11 cellular contexts compared by ENCODE assay signal in the genomic region with DNA sequence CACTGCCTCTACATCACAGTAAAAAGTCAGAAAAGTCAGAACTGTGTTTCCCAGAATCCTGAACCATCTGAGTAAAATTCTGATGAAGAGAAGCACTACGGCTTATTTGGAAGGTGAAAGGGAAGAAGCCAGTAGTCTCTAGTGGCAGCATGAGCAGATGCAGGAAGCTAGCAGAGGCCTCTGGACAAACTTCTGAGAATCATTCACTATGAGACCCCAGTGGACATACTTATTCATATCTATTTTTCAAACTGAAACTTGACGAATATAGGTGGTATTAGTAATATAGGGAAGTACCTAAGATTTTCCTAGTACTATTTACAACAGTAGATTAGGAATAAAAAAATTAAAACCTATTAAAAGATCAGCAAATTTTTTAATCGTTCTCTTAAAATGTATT.
DNase-seq lines count a peak whose midpoint lies in the region; ATAC-seq and TF ChIP-seq lines count a peak whose summit lies in the region.
"Had no signal": no experiment of that assay in that cellular context is flagged by ENCODE, and none has a peak within 500 bp of the region (broad histone marks: within the 10 kb centered on the region; RNA-seq: fewer than 3 reads in every experiment).

No MANE protein-coding gene starts in this region.

- CTCF ChIA-PET in activated CD8-positive, alpha-beta T cell treated with anti-CD3 and anti-CD28 coated beads for 36 hours (lab: Charles Lee) = no interaction called here
- CTCF ChIA-PET in CD4-positive, alpha-beta memory T cell (lab: Charles Lee; ENCODE audit: partially characterized antibody) = no interaction called here

- H3K9me3 Mint-ChIP-seq in activated CD8-positive, alpha-beta T cell treated with anti-CD3 and anti-CD28 coated beads for 36 hours = peaks cover 2% of the 10 kb centered on the region
- peaks cover 0 to 4% (median 2%) of the 10 kb centered on the region in 8 donors for H3K9me3 Mint-ChIP-seq in CD4-positive, alpha-beta memory T cell

- H3K27me3 ChIP-seq in CD4-positive, alpha-beta memory T cell (ENCODE audit: insufficient read depth, low read length) = no peaks in the 10 kb centered on the region
- H3K27me3 ChIP-seq: spleen had no signal

- peak; percentile 65 for DNase-seq in GM10266 (ENCODE audit: extremely low spot score)
- DNase-seq in GM19238 (ENCODE audit: insufficient read length, low spot score) = peak; percentile 23
- no peak for DNase-seq in epidermal melanocyte (ENCODE audit: insufficient read length, low spot score)
- DNase-seq in activated CD8-positive, alpha-beta T cell treated with anti-CD3 and anti-CD28 coated beads for 36 hours = no peak
- DNase-seq in CD4-positive, alpha-beta memory T cell = no peak
- no peak for DNase-seq in DMS79 treated with DMSO at 0.1 percent for 48 hours (lab: John Stamatoyannopoulos, UW)
- DNase-seq: NK-92 treated with Interleukin-12 subunit alpha and Interleukin-12 subunit beta, amount 100 ng/mL, for 24 hours; spleen had no signal

- H3K4me3 ChIP-seq in CD4-positive, alpha-beta memory T cell (ENCODE audit: low read length in 2 of 2) = no peak overlapping the region
- H3K4me3 ChIP-seq: spleen had no signal

- H3K4me3 Mint-ChIP-seq in activated CD8-positive, alpha-beta T cell treated with anti-CD3 and anti-CD28 coated beads for 36 hours = no peak overlapping the region
- H3K4me3 Mint-ChIP-seq in CD4-positive, alpha-beta memory T cell = no peak overlapping the region
- H3K4me3 Mint-ChIP-seq: T-helper 1 cell treated with Interleukin-12 subunit alpha and Interleukin-12 subunit beta and Interleukin-4 antibody, amounts not matched to agents 30 μg/mL and 1 μg/mL, for 36 hours had no signal

- H3K9me3 ChIP-seq in CD4-positive, alpha-beta memory T cell (ENCODE audit: control insufficient read depth in 1 of 2, low read length in 2 of 2) = no peaks in the 10 kb centered on the region

- ATAC-seq in HG02588 (IDR thresholded peaks at IDR 0.05; ENCODE audit: unreplicated experiment) = peak; percentile 70
- peak; percentile 83 for ATAC-seq in HG03342 (IDR thresholded peaks at IDR 0.05; ENCODE audit: unreplicated experiment)
- no peak for ATAC-seq in activated CD8-positive, alpha-beta T cell treated with anti-CD3 and anti-CD28 coated beads for 36 hours

- TF ChIP-seq CTCF in GM10266 (IDR thresholded peaks at IDR 0.05; ENCODE audit: control insufficient read depth, insufficient read depth, low read depth, missing control alignments) = peak; percentile 42
- TF ChIP-seq CTCF in activated CD8-positive, alpha-beta T cell treated with anti-CD3 and anti-CD28 coated beads for 36 hours (IDR thresholded peaks at IDR 0.05) = no peak

- intact Hi-C loops in activated CD8-positive, alpha-beta T cell treated with anti-CD3 and anti-CD28 coated beads for 36 hours (cut with micrococcal nuclease) = no loop called here
- intact Hi-C loops in CD4-positive, alpha-beta memory T cell (cut with micrococcal nuclease) = no loop called here

- H3K4me1 ChIP-seq in CD4-positive, alpha-beta memory T cell (ENCODE audit: insufficient read depth, low read length) = no peaks in the 10 kb centered on the region
- H3K4me1 ChIP-seq: spleen had no signal

- H3K4me1 Mint-ChIP-seq in activated CD8-positive, alpha-beta T cell treated with anti-CD3 and anti-CD28 coated beads for 36 hours (ENCODE audit: low read depth) = no peaks in the 10 kb centered on the region
- H3K4me1 Mint-ChIP-seq in CD4-positive, alpha-beta memory T cell = no peaks in the 10 kb centered on the region

- H3K27me3 Mint-ChIP-seq in activated CD8-positive, alpha-beta T cell treated with anti-CD3 and anti-CD28 coated beads for 36 hours = no peaks in the 10 kb centered on the region
- no peaks in the 10 kb centered on the region for H3K27me3 Mint-ChIP-seq in CD4-positive, alpha-beta memory T cell

- H3K36me3 ChIP-seq in CD4-positive, alpha-beta memory T cell (ENCODE audit: insufficient read depth, low read length) = no peaks in the 10 kb centered on the region
- H3K36me3 ChIP-seq: spleen had no signal

- H3K36me3 Mint-ChIP-seq in activated CD8-positive, alpha-beta T cell treated with anti-CD3 and anti-CD28 coated beads for 36 hours (ENCODE audit: low read depth) = no peaks in the 10 kb centered on the region
- H3K36me3 Mint-ChIP-seq in CD4-positive, alpha-beta memory T cell = no peaks in the 10 kb centered on the region

- POLR2A ChIA-PET in activated CD8-positive, alpha-beta T cell treated with anti-CD3 and anti-CD28 coated beads for 36 hours (lab: Charles Lee) = no interaction called here
- POLR2A ChIA-PET in CD4-positive, alpha-beta memory T cell (lab: Charles Lee; ENCODE audit: partially characterized antibody) = no interaction called here

- H3K27ac Mint-ChIP-seq in activated CD8-positive, alpha-beta T cell treated with anti-CD3 and anti-CD28 coated beads for 36 hours = no peak overlapping the region
- H3K27ac Mint-ChIP-seq in CD4-positive, alpha-beta memory T cell = no peak overlapping the region
- H3K27ac Mint-ChIP-seq: T-helper 1 cell treated with Interleukin-12 subunit alpha and Interleukin-12 subunit beta and Interleukin-4 antibody, amounts not matched to agents 30 μg/mL and 1 μg/mL, for 36 hours had no signal

- no peak overlapping the region for H3K27ac ChIP-seq in CD4-positive, alpha-beta memory T cell (ENCODE audit: low read depth, low read length)
- H3K27ac ChIP-seq: spleen had no signal

Comparison
In these comparisons a context has a peak if more than half of its experiments do, and no peak if none do; other contexts are left out.
1. DNase-seq: peak in GM10266 (single experiment) and GM19238 (single experiment); none in epidermal melanocyte (single experiment), activated CD8-positive, alpha-beta T cell treated with anti-CD3 and anti-CD28 coated beads for 36 hours (single experiment), CD4-positive, alpha-beta memory T cell (0 of 5) and DMS79 treated with DMSO at 0.1 percent for 48 hours (single experiment).